In genomic region chr1:156845055-156845952, GRCh38 we compare ENCODE assay signal across 1 cellular context.
TF ChIP-seq lines count a peak whose summit lies in the region.

No MANE protein-coding gene starts in this region.

TF ChIP-seq in SK-N-SH, 30 proteins besides CTCF, POLR2A, EP300 and RAD21 (continued from another document):
- TF ChIP-seq FOXM1 (IDR thresholded peaks at IDR 0.05; ENCODE audit: low read depth) (no peak), ZBTB33 (IDR thresholded peaks at IDR 0.05; ENCODE audit: borderline replicate concordance, low read depth) (no peak), FOXJ3 (CRISPR knock-in tag; IDR thresholded peaks at IDR 0.05) (no peak), FOSL2 (IDR thresholded peaks at IDR 0.05; ENCODE audit: borderline replicate concordance, low read depth) (no peak), IRF3 (IDR thresholded peaks at IDR 0.05; ENCODE audit: low read depth, low read length) (no peak), YY1 (IDR thresholded peaks at IDR 0.05; ENCODE audit: low read depth) (no peak), MAX (IDR thresholded peaks at IDR 0.05; ENCODE audit: low read depth) (no peak), MEF2A (IDR thresholded peaks at IDR 0.05; ENCODE audit: borderline replicate concordance, low read depth) (no peak), TAF1 (IDR thresholded peaks at IDR 0.05; ENCODE audit: borderline replicate concordance, low read depth, low read length) (no peak), CHD2 (IDR thresholded peaks at IDR 0.05; ENCODE audit: low read length, partially characterized antibody) (no peak)
TF ChIP-seq in SK-N-SH: peak in this region for 0.
